8 cellular contexts compared by ENCODE assay signal in the genomic region with DNA sequence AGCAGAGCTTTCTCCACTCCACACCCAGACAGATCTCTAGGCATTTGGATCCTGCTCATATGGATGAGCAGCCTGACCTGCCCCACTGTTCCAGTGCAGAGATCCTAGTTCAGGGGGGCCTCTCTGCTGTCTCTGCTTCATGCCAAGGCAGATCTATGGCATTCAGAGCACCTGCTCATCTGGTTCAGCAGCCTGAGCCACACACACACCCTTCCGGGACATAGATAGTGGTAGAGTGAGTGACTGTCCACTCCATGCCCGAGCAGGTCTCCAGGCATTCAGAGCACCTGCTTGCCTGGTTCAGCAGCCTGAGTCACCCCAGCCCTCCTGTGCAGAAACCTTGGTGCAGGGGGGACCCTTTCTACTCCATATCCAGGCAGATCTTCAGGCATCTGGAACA.
"Had no signal": no experiment of that assay in that cellular context is flagged by ENCODE, and none has a peak within 500 bp of the region (broad histone marks: within the 10 kb centered on the region; RNA-seq: fewer than 3 reads in every experiment).

No MANE protein-coding gene starts in this region.

- H3K9me2 ChIP-seq: SK-N-SH had no signal

- H3K27ac ChIP-seq: HL-60, RWPE1 had no signal

- DNase-seq: NCI-H1105 treated with DMSO at 0.1 percent for 48 hours, NCI-H1417 treated with DMSO at 0.1 percent for 48 hours, NCI-H2227 treated with DMSO at 0.1 percent for 48 hours, NCI-H510A, NCI-H774 had no signal

- H3K4me2 ChIP-seq: SK-N-SH had no signal

- H3K9ac ChIP-seq: SK-N-SH had no signal
